ENCODE assay signal across 22 cellular contexts in the genomic region with DNA sequence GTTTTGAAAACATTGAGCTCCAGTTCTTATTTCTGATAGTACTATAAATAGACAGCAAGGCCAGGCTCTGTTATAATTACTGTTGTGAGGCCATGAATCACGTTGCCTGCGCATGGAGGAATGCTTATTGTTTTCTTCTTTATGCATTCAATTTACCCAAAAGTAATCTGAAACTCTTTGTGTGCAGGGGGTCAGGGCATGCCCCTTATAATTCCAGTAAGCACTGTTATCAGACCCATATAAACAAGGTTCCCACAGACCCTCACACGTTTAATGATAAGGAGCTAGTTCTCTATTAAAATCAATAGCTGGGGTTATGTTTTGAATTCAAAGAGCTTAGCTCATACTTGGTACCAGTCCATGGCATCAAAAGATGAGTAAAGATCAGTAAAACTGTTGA.
"Had no signal": no experiment of that assay in that cellular context is flagged by ENCODE, and none has a peak within 500 bp of the region (broad histone marks: within the 10 kb centered on the region; RNA-seq: fewer than 3 reads in every experiment).

No MANE protein-coding gene starts in this region.

- H3K4me1 ChIP-seq: esophagus muscularis mucosa, spleen had no signal

- H3K27me3 Mint-ChIP-seq: dendritic cell treated with granulocyte-macrophage colony-stimulating factor and Interleukin-4, amounts not matched to agents 40 ng/mL and 50 ng/mL, for 4 days; naive thymus-derived CD8-positive, alpha-beta T cell; type B pancreatic cell had no signal

- FAIRE-seq: colon, urothelium cell line had no signal

- ATAC-seq: effector memory CD8-positive, alpha-beta T cell; left colon; left ventricle myocardium superior; naive thymus-derived CD8-positive, alpha-beta T cell; right cardiac atrium had no signal

- DNase-seq: effector memory CD8-positive, alpha-beta T cell; foreskin melanocyte; head of caudate nucleus; hippocampal formation; left colon; left ventricle myocardium superior; mesendoderm; naive thymus-derived CD8-positive, alpha-beta T cell; right cardiac atrium; spleen; stimulated activated CD4-positive, alpha-beta T cell treated with anti-CD3 and anti-CD28 coated beads, Interleukin-15, amount 100 ng/mL, for 24 hours; stimulated activated CD4-positive, alpha-beta T cell treated with anti-CD3 and anti-CD28 coated beads, Interleukin-1b, Interleukin-23, amount 100 ng/mL, for 48 hours; stimulated activated CD4-positive, alpha-beta T cell treated with anti-CD3 and anti-CD28 coated beads, Interleukin-4, amount 100 ng/mL, for 4 hours; stimulated activated naive CD4-positive, alpha-beta T cell had no signal

- H3K27ac Mint-ChIP-seq: dendritic cell treated with granulocyte-macrophage colony-stimulating factor and Interleukin-4, amounts not matched to agents 40 ng/mL and 50 ng/mL, for 4 days; effector memory CD8-positive, alpha-beta T cell; type B pancreatic cell had no signal

- H3K4me3 Mint-ChIP-seq: dendritic cell treated with granulocyte-macrophage colony-stimulating factor and Interleukin-4, amounts not matched to agents 40 ng/mL and 50 ng/mL, for 4 days; effector memory CD8-positive, alpha-beta T cell; naive thymus-derived CD8-positive, alpha-beta T cell; type B pancreatic cell had no signal

- H3K36me3 ChIP-seq: esophagus muscularis mucosa, neutrophil, spleen had no signal

- H3K27ac ChIP-seq: epithelial cell of prostate, esophagus muscularis mucosa, neutrophil, spleen had no signal

- H3K27me3 ChIP-seq: esophagus muscularis mucosa, neutrophil, spleen had no signal

- H3K4me3 ChIP-seq: esophagus muscularis mucosa, lung, spleen had no signal

- H3K9me3 ChIP-seq: neutrophil had no signal
